Comparison of ENCODE assay signal across 16 cellular contexts in genomic region chrX:16589211-16589610, GRCh38.
DNase-seq lines count a peak whose midpoint lies in the region; ATAC-seq and TF ChIP-seq lines count a peak whose summit lies in the region.
"Had no signal": no experiment of that assay in that cellular context is flagged by ENCODE, and none has a peak within 500 bp of the region (broad histone marks: within the 10 kb centered on the region; RNA-seq: fewer than 3 reads in every experiment).

No MANE protein-coding gene starts in this region.

- no peak overlapping the region for H3K4me3 ChIP-seq in AG09309 (ENCODE audit: control insufficient read depth, low read depth, low read length)
- no peak overlapping the region for H3K4me3 ChIP-seq in IMR-90 (ENCODE audit: insufficient read depth, low read depth, low read length)
- no peak overlapping the region for H3K4me3 ChIP-seq in brain microvascular endothelial cell (ENCODE audit: low read depth, low read length)
- H3K4me3 ChIP-seq in Peyer's patch: no peak overlapping the region
- H3K4me3 ChIP-seq: adrenal gland, pancreas had no signal

- TF ChIP-seq POLR2A in IMR-90 (IDR thresholded peaks at IDR 0.05; ENCODE audit: low read depth, low read length): no peak
- TF ChIP-seq POLR2A in Peyer's patch (IDR thresholded peaks at IDR 0.05): no peak

- H3K36me3 Mint-ChIP-seq in effector memory CD8-positive, alpha-beta T cell (ENCODE audit: insufficient read depth): no peaks in the 10 kb centered on the region

- H3K79me1 ChIP-seq in IMR-90 (ENCODE audit: low read depth in 1 of 2, low read length in 2 of 2): no peaks in the 10 kb centered on the region; a peak in 1 of 4 replicates

- no peak overlapping the region for H2AK5ac ChIP-seq in IMR-90 (ENCODE audit: low read depth, low read length)

- dilution Hi-C loops in IMR-90 (cut with HindIII; ENCODE audit: low sequenced_read_pairs, unreplicated experiment): no loop called here

- H4K20me1 ChIP-seq in IMR-90 (ENCODE audit: insufficient read depth, low read length): no peaks in the 10 kb centered on the region

- H3K4ac ChIP-seq in IMR-90 (ENCODE audit: low read depth, low read length): 0 out of 2 replicates have a peak overlapping the region, but pooled peaks have one; percentile 26

- intact Hi-C loops in IMR-90 (cut with micrococcal nuclease): no loop called here

- no peak overlapping the region for H4K91ac ChIP-seq in IMR-90 (ENCODE audit: insufficient read depth, low read depth, low read length)

- in situ Hi-C loops in IMR-90 (cut with MboI; ENCODE audit: low sequenced_read_pairs): no loop called here
- in situ Hi-C loops in brain microvascular endothelial cell (cut with HindIII; ENCODE audit: low pct_ligation_motif_present, low sequenced_read_pairs): no loop called here

- no peak for TF ChIP-seq CTCF in AG09309 (IDR thresholded peaks at IDR 0.05; ENCODE audit: control insufficient read depth, insufficient read depth, low read depth, low read length, missing control alignments)
- TF ChIP-seq CTCF in IMR-90 (conservative IDR thresholded peaks at IDR 0.05; ENCODE audit: low read depth, low read length): no peak
- no peak for TF ChIP-seq CTCF in brain microvascular endothelial cell (IDR thresholded peaks at IDR 0.05; ENCODE audit: low read depth, low read length, missing control alignments)
- TF ChIP-seq CTCF in Peyer's patch (IDR thresholded peaks at IDR 0.05): no peak

- no peak for TF ChIP-seq RAD21 in IMR-90 (IDR thresholded peaks at IDR 0.05; ENCODE audit: low read length)

- H2BK120ac ChIP-seq in IMR-90 (ENCODE audit: low read depth, low read length): no peak overlapping the region; the same call in 1 of the 2 replicates

- POLR2A ChIA-PET in IMR-90 (lab: Charles Lee; ENCODE audit: unreplicated experiment): no interaction called here

- no CpG with 5 or more reads among the region's 2 CpGs for WGBS in IMR-90 (ENCODE audit: extremely low coverage in 2 of 2, insufficient read length in 1 of 2), 2 experiments

- DNase-seq in AG09309 (ENCODE audit: low read depth) (peak; percentile 7), IMR-90 (peak; percentile 76), brain microvascular endothelial cell (peak; percentile 28), glomerular visceral epithelial cell (ENCODE audit: extremely low spot score) (peak; percentile 26), iPS-NIHi7 (ENCODE audit: extremely low spot score) (no peak), Peyer's patch (no peak)
- no peak for DNase-seq in effector memory CD8-positive, alpha-beta T cell
- DNase-seq: adrenal gland, DMS153, KBM-7, kidney, NCI-H1436, NCI-H446, pancreas had no signal

- H3K23ac ChIP-seq in IMR-90 (ENCODE audit: low read depth, low read length): no peak overlapping the region

- peak overlapping the region in 1 of 2 experiments; percentile 8; a peak in 1 of 4 replicates for H4K8ac ChIP-seq in IMR-90 (ENCODE audit: low read depth in 2 of 2, low read length in 2 of 2)

- H3K4me2 ChIP-seq in IMR-90 (ENCODE audit: low read depth, low read length): no peak overlapping the region

- H2AFZ ChIP-seq in IMR-90 (replicated peaks; ENCODE audit: low read length, poor library complexity): no peak overlapping the region

- no peak overlapping the region for H3K9ac ChIP-seq in IMR-90 (ENCODE audit: low read depth, low read length)

- no peak overlapping the region for H3K4me3 Mint-ChIP-seq in effector memory CD8-positive, alpha-beta T cell
- H3K4me3 Mint-ChIP-seq: T-helper 1 cell treated with Interleukin-12 subunit alpha and Interleukin-12 subunit beta and Interleukin-4 antibody, amounts not matched to agents 30 μg/mL and 1 μg/mL, for 36 hours had no signal

- H3K36me3 ChIP-seq in IMR-90 (ENCODE audit: control insufficient read depth, insufficient read depth, low read length): peaks cover 1% of the 10 kb centered on the region
- H3K36me3 ChIP-seq in brain microvascular endothelial cell (replicated peaks): no peaks in the 10 kb centered on the region
- no peaks in the 10 kb centered on the region for H3K36me3 ChIP-seq in Peyer's patch
- H3K36me3 ChIP-seq: pancreas had no signal

- H2BK15ac ChIP-seq in IMR-90 (ENCODE audit: low read depth, low read length): no peak overlapping the region

- H3K14ac ChIP-seq in IMR-90 (replicated peaks; ENCODE audit: low read depth, low read length): no peak overlapping the region

- H4K5ac ChIP-seq in IMR-90 (ENCODE audit: low read depth, low read length): no peak overlapping the region

- H3K27ac Mint-ChIP-seq in effector memory CD8-positive, alpha-beta T cell: no peak overlapping the region
- H3K27ac Mint-ChIP-seq: T-helper 1 cell treated with Interleukin-12 subunit alpha and Interleukin-12 subunit beta and Interleukin-4 antibody, amounts not matched to agents 30 μg/mL and 1 μg/mL, for 36 hours had no signal

- no peak overlapping the region for H3K56ac ChIP-seq in IMR-90 (ENCODE audit: extremely low read depth, insufficient read depth, low read length)

- peak overlapping the region; percentile 64 for H2BK5ac ChIP-seq in IMR-90 (ENCODE audit: low read depth, low read length, poor library complexity, severe bottlenecking)

- H3K27me3 ChIP-seq in IMR-90 (ENCODE audit: control insufficient read depth, insufficient read depth, low read length) (peaks cover 2% of the 10 kb centered on the region), brain microvascular endothelial cell (replicated peaks) (no peaks in the 10 kb centered on the region), Peyer's patch (no peaks in the 10 kb centered on the region)
- H3K27me3 ChIP-seq: adrenal gland had no signal

- CTCF ChIA-PET in IMR-90 (lab: Yijun Ruan, JAX): no interaction called here

- H3K27ac ChIP-seq in IMR-90 (ENCODE audit: insufficient read depth, low read length): no peak overlapping the region
- no peak overlapping the region for H3K27ac ChIP-seq in brain microvascular endothelial cell
- H3K27ac ChIP-seq in Peyer's patch: no peak overlapping the region
- H3K27ac ChIP-seq: adrenal gland, pancreas had no signal

- ATAC-seq in IMR-90 (ENCODE audit: low read depth) (peak; percentile 44), GM18502 (IDR thresholded peaks at IDR 0.05; ENCODE audit: poor library complexity, unreplicated experiment) (no peak)
- ATAC-seq in effector memory CD8-positive, alpha-beta T cell (replicated peaks): no peak
- ATAC-seq: pancreas had no signal

- H2AK9ac ChIP-seq in IMR-90 (replicated peaks; ENCODE audit: low read depth, low read length, poor library complexity): no peak overlapping the region

- H3K27me3 Mint-ChIP-seq in effector memory CD8-positive, alpha-beta T cell: no peaks in the 10 kb centered on the region

- H3K18ac ChIP-seq in IMR-90 (ENCODE audit: low read depth, low read length): no peak overlapping the region

- H3K9me3 ChIP-seq in IMR-90 (ENCODE audit: control insufficient read depth, insufficient read depth, low read length) (no peaks in the 10 kb centered on the region), Peyer's patch (no peaks in the 10 kb centered on the region)
- H3K9me3 ChIP-seq: adrenal gland, pancreas had no signal

- no peaks in the 10 kb centered on the region for H3K9me1 ChIP-seq in IMR-90 (ENCODE audit: insufficient read depth, low read length)

- BruUV-seq in IMR-90 (replicated peaks; lab: Mats Ljungman, UMichigan): no TSS peak

- H3K4me1 ChIP-seq in IMR-90 (ENCODE audit: control insufficient read depth, insufficient read depth, low read length) (peaks cover 4% of the 10 kb centered on the region; the same call in 1 of the 2 replicates), Peyer's patch (no peaks in the 10 kb centered on the region)
- H3K4me1 ChIP-seq: adrenal gland, pancreas had no signal

- no peaks in the 10 kb centered on the region for H3K9me3 Mint-ChIP-seq in effector memory CD8-positive, alpha-beta T cell

- no peaks in the 10 kb centered on the region for H3K4me1 Mint-ChIP-seq in effector memory CD8-positive, alpha-beta T cell (ENCODE audit: low read depth in 2 of 2)

- no peak overlapping the region for H2BK20ac ChIP-seq in IMR-90 (ENCODE audit: low read depth, low read length)

TF ChIP-seq in IMR-90, 13 proteins besides CTCF, POLR2A, EP300 and RAD21:
- TF ChIP-seq BHLHE40 (IDR thresholded peaks at IDR 0.05; ENCODE audit: low read depth, low read length) (no peak), CHD1 (IDR thresholded peaks at IDR 0.05; ENCODE audit: low read depth, low read length) (no peak), RCOR1 (IDR thresholded peaks at IDR 0.05; ENCODE audit: insufficient replicate concordance, low read length) (no peak)

Comparison
In these comparisons a context has a peak if more than half of its experiments do, and no peak if none do; other contexts are left out.
1. DNase-seq: peak in AG09309 (single experiment), IMR-90 (single experiment), brain microvascular endothelial cell (single experiment) and glomerular visceral epithelial cell (single experiment); none in iPS-NIHi7 (single experiment), Peyer's patch (0 of 3) and effector memory CD8-positive, alpha-beta T cell (0 of 3).